ENCODE assay signal across 18 cellular contexts in genomic region chr3:50111757-50112156, GRCh38.
"Had no signal": no experiment of that assay in that cellular context is flagged by ENCODE, and none has a peak within 500 bp of the region (broad histone marks: within the 10 kb centered on the region; RNA-seq: fewer than 3 reads in every experiment).

No MANE protein-coding gene starts in this region.

- ATAC-seq: activated T-helper 17 cell treated with anti-CD3 and anti-CD28 coated beads, Interleukin-2, amount 50 U/mL, for 72 hours; WTC11 had no signal

- H3K27me3 Mint-ChIP-seq: activated T-helper 17 cell treated with anti-CD3 and anti-CD28 coated beads, Interleukin-2, amount 50 U/mL, for 72 hours had no signal

- H3K27me3 ChIP-seq: tibial nerve, vagina had no signal

- H3K9me3 Mint-ChIP-seq: activated T-helper 17 cell treated with anti-CD3 and anti-CD28 coated beads, Interleukin-2, amount 50 U/mL, for 72 hours; T-helper 1 cell treated with Interleukin-12 subunit alpha and Interleukin-12 subunit beta and Interleukin-4 antibody, amounts not matched to agents 30 μg/mL and 1 μg/mL, for 36 hours; WTC11 had no signal

- H3K4me1 Mint-ChIP-seq: activated T-helper 17 cell treated with anti-CD3 and anti-CD28 coated beads, Interleukin-2, amount 50 U/mL, for 72 hours had no signal

- H3K27ac Mint-ChIP-seq: activated T-helper 17 cell treated with anti-CD3 and anti-CD28 coated beads, Interleukin-2, amount 50 U/mL, for 72 hours; T-helper 1 cell treated with Interleukin-12 subunit alpha and Interleukin-12 subunit beta and Interleukin-4 antibody, amounts not matched to agents 30 μg/mL and 1 μg/mL, for 36 hours; WTC11 had no signal

- H3K9ac ChIP-seq: parathyroid adenoma had no signal

- H3K27ac ChIP-seq: parathyroid adenoma, skin epidermis, tibial nerve, vagina had no signal

- DNase-seq: activated CD4-positive, alpha-beta T cell treated with anti-CD3 and anti-CD28 coated beads for 48 hours; activated CD8-positive, alpha-beta memory T cell treated with anti-CD3 and anti-CD28 coated beads, Interleukin-2, amount 50 U/mL, for 48 hours; activated naive CD4-positive, alpha-beta T cell treated with Interleukin-2 at 50 U/mL for 16 hours; aorta; foreskin fibroblast; midbrain; retina; stimulated activated CD4-positive, alpha-beta T cell treated with anti-CD3 and anti-CD28 coated beads, Interleukin-15, amount 100 ng/mL, for 24 hours; stimulated activated CD4-positive, alpha-beta T cell treated with anti-CD3 and anti-CD28 coated beads, Interleukin-4, amount 100 ng/mL, for 1 hour; stimulated activated naive CD4-positive, alpha-beta T cell treated with Interleukin-2 at 50 U/mL for 16 hours; substantia nigra had no signal

- H3K4me1 ChIP-seq: parathyroid adenoma, tibial nerve, vagina had no signal

- H3K4me3 ChIP-seq: skin epidermis, tibial nerve, vagina had no signal

- H2AFZ ChIP-seq: parathyroid adenoma had no signal

- H3K9me3 ChIP-seq: tibial nerve, vagina had no signal

- H3K4me3 Mint-ChIP-seq: activated T-helper 17 cell treated with anti-CD3 and anti-CD28 coated beads, Interleukin-2, amount 50 U/mL, for 72 hours; T-helper 1 cell treated with Interleukin-12 subunit alpha and Interleukin-12 subunit beta and Interleukin-4 antibody, amounts not matched to agents 30 μg/mL and 1 μg/mL, for 36 hours; WTC11 had no signal
